In the genomic region with DNA sequence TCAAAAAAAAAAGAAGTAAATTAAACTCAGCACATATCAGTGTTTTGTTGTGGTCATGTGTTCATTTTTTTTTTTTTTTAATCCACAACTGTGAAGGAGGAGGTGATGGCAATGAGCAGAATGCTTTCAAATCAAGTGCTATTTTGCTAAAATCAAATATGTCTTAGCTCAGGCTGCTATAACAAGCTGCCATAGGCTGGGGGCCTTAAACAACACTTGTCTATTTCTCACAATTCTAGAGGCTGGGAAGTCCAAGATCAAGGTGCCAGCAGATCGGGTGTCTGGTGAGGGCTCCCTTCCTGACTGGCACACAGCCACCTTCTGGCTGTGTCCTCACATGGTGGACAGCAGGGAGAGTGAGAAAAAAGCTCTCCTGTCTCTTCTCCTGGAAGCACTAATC, we compare ENCODE assay signal across 14 cellular contexts.
DNase-seq lines count a peak whose midpoint lies in the region; ATAC-seq and TF ChIP-seq lines count a peak whose summit lies in the region.
"Had no signal": no experiment of that assay in that cellular context is flagged by ENCODE, and none has a peak within 500 bp of the region (broad histone marks: within the 10 kb centered on the region; RNA-seq: fewer than 3 reads in every experiment).

No MANE protein-coding gene starts in this region.

- no peaks in the 10 kb centered on the region for H3K27me3 ChIP-seq in DOHH2 (ENCODE audit: control insufficient read depth, low read length)
- H3K27me3 ChIP-seq in naive thymus-derived CD4-positive, alpha-beta T cell (ENCODE audit: control insufficient read depth in 2 of 2, insufficient read depth in 2 of 2, low read length in 2 of 2), result no peaks in the 10 kb centered on the region
- H3K27me3 ChIP-seq: ascending aorta had no signal

- POLR2A ChIA-PET in naive thymus-derived CD4-positive, alpha-beta T cell (lab: Charles Lee), result interaction anchor here (0.8 to 19.3 kb wide), 11 partner anchors 11 to 307 kb away, joined by 3 to 429 read pairs (median 14); a partner anchor contains a TSS

- H3K4me1 Mint-ChIP-seq in naive thymus-derived CD4-positive, alpha-beta T cell, result peaks cover 47 to 88% (median 84%) of the 10 kb centered on the region in 7 donors

- H3K4me1 ChIP-seq in DOHH2 (ENCODE audit: control insufficient read depth, low read length), result peaks cover 94% of the 10 kb centered on the region
- peaks cover 47 to 57% of the 10 kb centered on the region in 2 donors for H3K4me1 ChIP-seq in naive thymus-derived CD4-positive, alpha-beta T cell (ENCODE audit: control insufficient read depth in 2 of 2, insufficient read depth in 2 of 2, low read length in 2 of 2)

- no peak overlapping the region for H3K4me3 ChIP-seq in DOHH2 (ENCODE audit: low read length)
- H3K4me3 ChIP-seq in naive thymus-derived CD4-positive, alpha-beta T cell (ENCODE audit: low read length), result peak overlapping the region; percentile 67
- H3K4me3 ChIP-seq: ascending aorta had no signal

- no peaks in the 10 kb centered on the region for H3K27me3 Mint-ChIP-seq in naive thymus-derived CD4-positive, alpha-beta T cell

- ATAC-seq in naive thymus-derived CD4-positive, alpha-beta T cell, result peak; percentile 13
- ATAC-seq in GM19324 (IDR thresholded peaks at IDR 0.05; ENCODE audit: low FRiP score, unreplicated experiment) (no peak), GM18517 (IDR thresholded peaks at IDR 0.05; ENCODE audit: unreplicated experiment) (no peak)

- peaks cover 95% of the 10 kb centered on the region for H3K36me3 ChIP-seq in DOHH2 (ENCODE audit: control insufficient read depth, low read length)
- H3K36me3 ChIP-seq in naive thymus-derived CD4-positive, alpha-beta T cell (ENCODE audit: control insufficient read depth in 2 of 3, insufficient read depth in 3 of 3, low read length in 3 of 3), result peaks cover 0 to 24% (median 6%) of the 10 kb centered on the region in 3 experiments

- H3K27ac Mint-ChIP-seq in naive thymus-derived CD4-positive, alpha-beta T cell, result peak overlapping the region; percentile 93 to 100 (median 99)

- peak in 6 of 9 donors; percentile 35 to 77 (median 54) for DNase-seq in naive thymus-derived CD4-positive, alpha-beta T cell
- no peak for DNase-seq in AG08395 (ENCODE audit: low spot score)
- DNase-seq in cardiac septum (ENCODE audit: low spot score), result no peak
- DNase-seq: activated CD4-positive, CD25-positive, alpha-beta regulatory T cell treated with anti-CD3 and anti-CD28 coated beads, Interleukin-2, amount 50 U/mL, for 72 hours; Caco-2; erythroblast; NCI-H226; SHP77 treated with DMSO at 0.1 percent for 48 hours had no signal

- no peak for TF ChIP-seq CTCF in 22Rv1 (IDR thresholded peaks at IDR 0.05)
- TF ChIP-seq CTCF in DOHH2 (IDR thresholded peaks at IDR 0.05; ENCODE audit: low read depth, low read length, poor library complexity, severe bottlenecking), result no peak

- H3K9me2 ChIP-seq in DOHH2 (replicated peaks; ENCODE audit: control insufficient read depth, low read length), result no peaks in the 10 kb centered on the region

- no peaks in the 10 kb centered on the region for H3K9me3 ChIP-seq in DOHH2 (ENCODE audit: control insufficient read depth, insufficient read depth, low read length)
- no peaks in the 10 kb centered on the region for H3K9me3 ChIP-seq in naive thymus-derived CD4-positive, alpha-beta T cell (ENCODE audit: control insufficient read depth in 2 of 3, low read length in 3 of 3)
- H3K9me3 ChIP-seq: ascending aorta had no signal

- H3K36me3 Mint-ChIP-seq in naive thymus-derived CD4-positive, alpha-beta T cell, result peaks cover 17 to 47% (median 33%) of the 10 kb centered on the region in 5 donors

- peaks cover 47% of the 10 kb centered on the region for H3F3A ChIP-seq in DOHH2 (ENCODE audit: control insufficient read depth, insufficient read depth)

- H3K9me3 Mint-ChIP-seq in naive thymus-derived CD4-positive, alpha-beta T cell, result peaks cover 0 to 8% (median 3%) of the 10 kb centered on the region in 11 donors

- intact Hi-C loops in naive thymus-derived CD4-positive, alpha-beta T cell (cut with micrococcal nuclease), result loop anchor here in 1 of 2 donors (5.0 to 10.0 kb wide), 2 partner anchors 384 to 1268 kb away; a partner anchor contains a TSS
- intact Hi-C loops in cardiac septum (cut with DNase I), result no loop called here

- CTCF ChIA-PET in naive thymus-derived CD4-positive, alpha-beta T cell (lab: Charles Lee), result interaction anchor here (0.5 to 4.1 kb wide), 6 partner anchors 13 to 379 kb away, joined by 3 to 17 read pairs (median 6); no protein-coding TSS in a partner anchor

- peaks cover 74% of the 10 kb centered on the region for H4K20me1 ChIP-seq in DOHH2 (ENCODE audit: control insufficient read depth, insufficient read depth, low read depth, low read length)

- H3K79me2 ChIP-seq in DOHH2 (ENCODE audit: control insufficient read depth, low read length), result peaks cover 100% of the 10 kb centered on the region

- H3K4me3 Mint-ChIP-seq in naive thymus-derived CD4-positive, alpha-beta T cell, result peak overlapping the region; percentile 86 to 98 (median 96)

- H3K27ac ChIP-seq in 22Rv1 (peak overlapping the region; percentile 87; the same call in 1 of the 2 replicates), DOHH2 (ENCODE audit: low read depth, low read length) (no peak overlapping the region), cingulate gyrus (ENCODE audit: low read depth, low read length) (peak overlapping the region; percentile 99)
- peak overlapping the region; percentile 87 for H3K27ac ChIP-seq in naive thymus-derived CD4-positive, alpha-beta T cell (ENCODE audit: low read depth, low read length)

- H3K4me2 ChIP-seq in DOHH2 (ENCODE audit: low read length), result peak overlapping the region; percentile 7; the same call in 1 of the 2 replicates

Comparison
In these comparisons a context has a peak if more than half of its experiments do, and no peak if none do; other contexts are left out.
1. DNase-seq: peak in naive thymus-derived CD4-positive, alpha-beta T cell (6 of 9); none in AG08395 (single experiment) and cardiac septum (single experiment).